In the genomic region with DNA sequence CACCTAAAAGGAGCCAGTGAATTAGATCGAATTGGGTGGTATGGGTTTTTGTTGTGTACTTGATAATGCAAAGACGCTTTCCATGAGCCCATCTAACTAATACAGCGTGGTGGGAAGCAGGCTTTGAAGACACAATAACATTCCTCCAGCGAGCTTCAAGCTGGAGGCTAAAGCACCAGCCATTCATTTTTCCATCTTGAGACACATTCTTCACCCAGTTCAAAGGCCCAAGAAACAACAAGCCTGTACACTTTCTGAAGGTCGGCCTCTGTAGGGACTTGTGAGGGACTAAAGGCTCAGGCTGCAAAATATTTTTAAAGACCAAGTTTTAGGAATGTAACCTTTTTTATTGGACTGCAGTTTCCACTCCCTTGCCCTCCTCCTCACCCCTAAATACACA, we compare ENCODE assay signal across 1 cellular context.
TF ChIP-seq lines count a peak whose summit lies in the region.

No MANE protein-coding gene starts in this region.

TF ChIP-seq in GM23338, 12 proteins besides CTCF, POLR2A, EP300 and RAD21 (continued from another document):
- TF ChIP-seq, protein P1, sequence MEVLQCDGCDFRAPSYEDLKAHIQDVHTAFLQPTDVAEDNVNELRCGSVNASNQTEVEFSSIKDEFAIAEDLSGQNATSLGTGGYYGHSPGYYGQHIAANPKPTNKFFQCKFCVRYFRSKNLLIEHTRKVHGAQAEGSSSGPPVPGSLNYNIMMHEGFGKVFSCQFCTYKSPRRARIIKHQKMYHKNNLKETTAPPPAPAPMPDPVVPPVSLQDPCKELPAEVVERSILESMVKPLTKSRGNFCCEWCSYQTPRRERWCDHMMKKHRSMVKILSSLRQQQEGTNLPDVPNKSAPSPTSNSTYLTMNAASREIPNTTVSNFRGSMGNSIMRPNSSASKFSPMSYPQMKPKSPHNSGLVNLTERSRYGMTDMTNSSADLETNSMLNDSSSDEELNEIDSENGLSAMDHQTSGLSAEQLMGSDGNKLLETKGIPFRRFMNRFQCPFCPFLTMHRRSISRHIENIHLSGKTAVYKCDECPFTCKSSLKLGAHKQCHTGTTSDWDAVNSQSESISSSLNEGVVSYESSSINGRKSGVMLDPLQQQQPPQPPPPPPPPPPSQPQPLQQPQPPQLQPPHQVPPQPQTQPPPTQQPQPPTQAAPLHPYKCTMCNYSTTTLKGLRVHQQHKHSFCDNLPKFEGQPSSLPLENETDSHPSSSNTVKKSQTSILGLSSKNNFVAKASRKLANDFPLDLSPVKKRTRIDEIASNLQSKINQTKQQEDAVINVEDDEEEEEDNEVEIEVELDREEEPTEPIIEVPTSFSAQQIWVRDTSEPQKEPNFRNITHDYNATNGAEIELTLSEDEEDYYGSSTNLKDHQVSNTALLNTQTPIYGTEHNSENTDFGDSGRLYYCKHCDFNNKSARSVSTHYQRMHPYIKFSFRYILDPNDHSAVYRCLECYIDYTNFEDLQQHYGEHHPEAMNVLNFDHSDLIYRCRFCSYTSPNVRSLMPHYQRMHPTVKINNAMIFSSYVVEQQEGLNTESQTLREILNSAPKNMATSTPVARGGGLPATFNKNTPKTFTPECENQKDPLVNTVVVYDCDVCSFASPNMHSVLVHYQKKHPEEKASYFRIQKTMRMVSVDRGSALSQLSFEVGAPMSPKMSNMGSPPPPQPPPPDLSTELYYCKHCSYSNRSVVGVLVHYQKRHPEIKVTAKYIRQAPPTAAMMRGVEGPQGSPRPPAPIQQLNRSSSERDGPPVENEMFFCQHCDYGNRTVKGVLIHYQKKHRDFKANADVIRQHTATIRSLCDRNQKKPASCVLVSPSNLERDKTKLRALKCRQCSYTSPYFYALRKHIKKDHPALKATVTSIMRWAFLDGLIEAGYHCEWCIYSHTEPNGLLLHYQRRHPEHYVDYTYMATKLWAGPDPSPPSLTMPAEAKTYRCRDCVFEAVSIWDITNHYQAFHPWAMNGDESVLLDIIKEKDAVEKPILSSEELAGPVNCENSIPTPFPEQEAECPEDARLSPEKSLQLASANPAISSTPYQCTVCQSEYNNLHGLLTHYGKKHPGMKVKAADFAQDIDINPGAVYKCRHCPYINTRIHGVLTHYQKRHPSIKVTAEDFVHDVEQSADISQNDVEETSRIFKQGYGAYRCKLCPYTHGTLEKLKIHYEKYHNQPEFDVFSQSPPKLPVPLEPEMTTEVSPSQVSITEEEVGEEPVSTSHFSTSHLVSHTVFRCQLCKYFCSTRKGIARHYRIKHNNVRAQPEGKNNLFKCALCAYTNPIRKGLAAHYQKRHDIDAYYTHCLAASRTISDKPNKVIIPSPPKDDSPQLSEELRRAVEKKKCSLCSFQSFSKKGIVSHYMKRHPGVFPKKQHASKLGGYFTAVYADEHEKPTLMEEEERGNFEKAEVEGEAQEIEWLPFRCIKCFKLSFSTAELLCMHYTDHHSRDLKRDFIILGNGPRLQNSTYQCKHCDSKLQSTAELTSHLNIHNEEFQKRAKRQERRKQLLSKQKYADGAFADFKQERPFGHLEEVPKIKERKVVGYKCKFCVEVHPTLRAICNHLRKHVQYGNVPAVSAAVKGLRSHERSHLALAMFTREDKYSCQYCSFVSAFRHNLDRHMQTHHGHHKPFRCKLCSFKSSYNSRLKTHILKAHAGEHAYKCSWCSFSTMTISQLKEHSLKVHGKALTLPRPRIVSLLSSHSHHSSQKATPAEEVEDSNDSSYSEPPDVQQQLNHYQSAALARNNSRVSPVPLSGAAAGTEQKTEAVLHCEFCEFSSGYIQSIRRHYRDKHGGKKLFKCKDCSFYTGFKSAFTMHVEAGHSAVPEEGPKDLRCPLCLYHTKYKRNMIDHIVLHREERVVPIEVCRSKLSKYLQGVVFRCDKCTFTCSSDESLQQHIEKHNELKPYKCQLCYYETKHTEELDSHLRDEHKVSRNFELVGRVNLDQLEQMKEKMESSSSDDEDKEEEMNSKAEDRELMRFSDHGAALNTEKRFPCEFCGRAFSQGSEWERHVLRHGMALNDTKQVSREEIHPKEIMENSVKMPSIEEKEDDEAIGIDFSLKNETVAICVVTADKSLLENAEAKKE (CRISPR knock-in tag; IDR thresholded peaks at IDR 0.05), result no peak
- no peak for TF ChIP-seq EZH2 (IDR thresholded peaks at IDR 0.05; ENCODE audit: low read depth, unreplicated experiment)
- no peak for TF ChIP-seq JUNB (IDR thresholded peaks at IDR 0.05; ENCODE audit: unreplicated experiment)
- no peak for TF ChIP-seq CREB1 (CRISPR knock-in tag; IDR thresholded peaks at IDR 0.05; ENCODE audit: low read depth)
- TF ChIP-seq, protein P2, sequence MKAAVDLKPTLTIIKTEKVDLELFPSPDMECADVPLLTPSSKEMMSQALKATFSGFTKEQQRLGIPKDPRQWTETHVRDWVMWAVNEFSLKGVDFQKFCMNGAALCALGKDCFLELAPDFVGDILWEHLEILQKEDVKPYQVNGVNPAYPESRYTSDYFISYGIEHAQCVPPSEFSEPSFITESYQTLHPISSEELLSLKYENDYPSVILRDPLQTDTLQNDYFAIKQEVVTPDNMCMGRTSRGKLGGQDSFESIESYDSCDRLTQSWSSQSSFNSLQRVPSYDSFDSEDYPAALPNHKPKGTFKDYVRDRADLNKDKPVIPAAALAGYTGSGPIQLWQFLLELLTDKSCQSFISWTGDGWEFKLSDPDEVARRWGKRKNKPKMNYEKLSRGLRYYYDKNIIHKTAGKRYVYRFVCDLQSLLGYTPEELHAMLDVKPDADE (IDR thresholded peaks at IDR 0.05), result no peak
- no peak for TF ChIP-seq ZNF331 (CRISPR knock-in tag; IDR thresholded peaks at IDR 0.05; ENCODE audit: low read depth)
- TF ChIP-seq NANOG (IDR thresholded peaks at IDR 0.05; ENCODE audit: borderline replicate concordance), result no peak
- TF ChIP-seq STAT1 (IDR thresholded peaks at IDR 0.05; ENCODE audit: unreplicated experiment), result no peak
- TF ChIP-seq, protein P3, sequence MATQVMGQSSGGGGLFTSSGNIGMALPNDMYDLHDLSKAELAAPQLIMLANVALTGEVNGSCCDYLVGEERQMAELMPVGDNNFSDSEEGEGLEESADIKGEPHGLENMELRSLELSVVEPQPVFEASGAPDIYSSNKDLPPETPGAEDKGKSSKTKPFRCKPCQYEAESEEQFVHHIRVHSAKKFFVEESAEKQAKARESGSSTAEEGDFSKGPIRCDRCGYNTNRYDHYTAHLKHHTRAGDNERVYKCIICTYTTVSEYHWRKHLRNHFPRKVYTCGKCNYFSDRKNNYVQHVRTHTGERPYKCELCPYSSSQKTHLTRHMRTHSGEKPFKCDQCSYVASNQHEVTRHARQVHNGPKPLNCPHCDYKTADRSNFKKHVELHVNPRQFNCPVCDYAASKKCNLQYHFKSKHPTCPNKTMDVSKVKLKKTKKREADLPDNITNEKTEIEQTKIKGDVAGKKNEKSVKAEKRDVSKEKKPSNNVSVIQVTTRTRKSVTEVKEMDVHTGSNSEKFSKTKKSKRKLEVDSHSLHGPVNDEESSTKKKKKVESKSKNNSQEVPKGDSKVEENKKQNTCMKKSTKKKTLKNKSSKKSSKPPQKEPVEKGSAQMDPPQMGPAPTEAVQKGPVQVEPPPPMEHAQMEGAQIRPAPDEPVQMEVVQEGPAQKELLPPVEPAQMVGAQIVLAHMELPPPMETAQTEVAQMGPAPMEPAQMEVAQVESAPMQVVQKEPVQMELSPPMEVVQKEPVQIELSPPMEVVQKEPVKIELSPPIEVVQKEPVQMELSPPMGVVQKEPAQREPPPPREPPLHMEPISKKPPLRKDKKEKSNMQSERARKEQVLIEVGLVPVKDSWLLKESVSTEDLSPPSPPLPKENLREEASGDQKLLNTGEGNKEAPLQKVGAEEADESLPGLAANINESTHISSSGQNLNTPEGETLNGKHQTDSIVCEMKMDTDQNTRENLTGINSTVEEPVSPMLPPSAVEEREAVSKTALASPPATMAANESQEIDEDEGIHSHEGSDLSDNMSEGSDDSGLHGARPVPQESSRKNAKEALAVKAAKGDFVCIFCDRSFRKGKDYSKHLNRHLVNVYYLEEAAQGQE (IDR thresholded peaks at IDR 0.05; ENCODE audit: unreplicated experiment), result no peak
- no peak for TF ChIP-seq ZNF114 (CRISPR knock-in tag; IDR thresholded peaks at IDR 0.05)
- no peak for TF ChIP-seq POLR2AphosphoS5 (IDR thresholded peaks at IDR 0.05; ENCODE audit: low read depth)
